ENCODE assay signal across 8 cellular contexts in genomic region chr10:27741173-27742091, GRCh38. TPM values are rescaled to one million over a fixed set of nuclear protein-coding genes. Genes with fewer than 3 reads are reported as not detected.
DNase-seq lines count a peak whose midpoint lies in the region; ATAC-seq and TF ChIP-seq lines count a peak whose summit lies in the region.

No MANE protein-coding gene starts in this region.

- H3K56ac ChIP-seq in H9 (ENCODE audit: insufficient read length, low read depth, low read length): no peak overlapping the region

- H3K23me2 ChIP-seq in H9 (ENCODE audit: insufficient read length, low read depth, low read length, poor library complexity, severe bottlenecking): peaks cover 50% of the 10 kb centered on the region

- H2BK120ac ChIP-seq in H9 (ENCODE audit: low read depth, low read length, poor library complexity, severe bottlenecking): no peak overlapping the region

- TF ChIP-seq CTCF in H9 (conservative IDR thresholded peaks at IDR 0.05) (no peak), foreskin keratinocyte (conservative IDR thresholded peaks at IDR 0.05) (no peak)

- no peak overlapping the region for H4K91ac ChIP-seq in H9 (ENCODE audit: insufficient read length, low read depth, low read length)

- H2AK5ac ChIP-seq in H9 (ENCODE audit: insufficient read length, low read length): no peak overlapping the region

- H4K5ac ChIP-seq in H9 (ENCODE audit: insufficient read length, low read depth, low read length): no peak overlapping the region

- peaks cover 17 to 28% of the 10 kb centered on the region in 2 experiments for H3K4me1 Mint-ChIP-seq in H9
- H3K4me1 Mint-ChIP-seq in activated naive CD8-positive, alpha-beta T cell (ENCODE audit: low read depth): peaks cover 23% of the 10 kb centered on the region

- H3T11ph ChIP-seq in H9 (ENCODE audit: low read length): no peak overlapping the region

- H2BK20ac ChIP-seq in H9 (ENCODE audit: low read depth, low read length, poor library complexity, severe bottlenecking): no peak overlapping the region

- no peak for ATAC-seq in foreskin keratinocyte

- H3K9me3 Mint-ChIP-seq in H9: peaks cover 0 to 7% of the 10 kb centered on the region in 2 experiments; a peak in 4 of 5 replicates
- H3K9me3 Mint-ChIP-seq in activated naive CD8-positive, alpha-beta T cell (ENCODE audit: low read depth): no peaks in the 10 kb centered on the region

- peaks cover 84% of the 10 kb centered on the region for H3K27me3 Mint-ChIP-seq in H9 (ENCODE audit: low read depth)
- H3K27me3 Mint-ChIP-seq in activated naive CD8-positive, alpha-beta T cell: peaks cover 28% of the 10 kb centered on the region

- H3K18ac ChIP-seq in H9 (ENCODE audit: insufficient read length, low read depth, low read length): no peak overlapping the region

- DNase-seq in H9 (peak; percentile 49), middle frontal gyrus (ENCODE audit: extremely low spot score, low spot score) (no peak), foreskin keratinocyte (no peak), NCI-H69 (lab: John Stamatoyannopoulos, UW) (no peak), amygdala (lab: John Stamatoyannopoulos, UW) (no peak)
- peak; percentile 23 for DNase-seq in stimulated activated CD4-positive, alpha-beta T cell treated with anti-CD3 and anti-CD28 coated beads, Interleukin-4, amount 100 ng/mL, for 1 hour

- H3K4ac ChIP-seq in H9 (ENCODE audit: low read depth, low read length): no peak overlapping the region

- H3K79me2 ChIP-seq in H9 (ENCODE audit: insufficient read depth, low read length): no peaks in the 10 kb centered on the region

- no peak overlapping the region; a peak in 1 of 7 replicates for H3K27ac Mint-ChIP-seq in H9
- H3K27ac Mint-ChIP-seq in activated naive CD8-positive, alpha-beta T cell: no peak overlapping the region

- H4K20me1 ChIP-seq in H9 (ENCODE audit: control insufficient read depth, insufficient read depth, insufficient read length): no peaks in the 10 kb centered on the region

- peaks cover 47% of the 10 kb centered on the region for H3K27me3 ChIP-seq in H9 (ENCODE audit: insufficient read depth, low read length)
- peaks cover 86% of the 10 kb centered on the region for H3K27me3 ChIP-seq in foreskin keratinocyte

- H3K23ac ChIP-seq in H9 (ENCODE audit: insufficient read length, low read depth, low read length): no peak overlapping the region

- H3K36me3 Mint-ChIP-seq in H9 (ENCODE audit: insufficient read depth in 1 of 3, low read depth in 3 of 3): peaks cover 0 to 2% (median 0%) of the 10 kb centered on the region in 3 experiments; a peak in 1 of 7 replicates
- no peaks in the 10 kb centered on the region for H3K36me3 Mint-ChIP-seq in activated naive CD8-positive, alpha-beta T cell

- H2BK5ac ChIP-seq in H9 (ENCODE audit: insufficient read length, low read length): no peak overlapping the region

- WGBS in H9 (ENCODE audit: extremely low coverage, insufficient read length, low lambda C conversion rate): no CpG with 5 or more reads among the region's 55 CpGs

- H4K8ac ChIP-seq in H9 (replicated peaks; ENCODE audit: insufficient read length, low read depth, low read length): no peak overlapping the region

- peak overlapping the region; percentile 60 to 90 for H3K4me3 Mint-ChIP-seq in H9
- H3K4me3 Mint-ChIP-seq in activated naive CD8-positive, alpha-beta T cell: peak overlapping the region; percentile 75

- H3K4me2 ChIP-seq in H9 (ENCODE audit: insufficient read depth, insufficient read length, low read length): peak overlapping the region; percentile 92

- H3K14ac ChIP-seq in H9 (ENCODE audit: insufficient read depth, low read length): no peak overlapping the region

- H3K9ac ChIP-seq in H9 (ENCODE audit: extremely low read depth, insufficient read length, low read length): no peak overlapping the region

- H2BK12ac ChIP-seq in H9 (ENCODE audit: insufficient read length, low read depth, low read length): no peak overlapping the region

- H3K27ac ChIP-seq in H9 (ENCODE audit: insufficient read length, low read depth, low read length): no peak overlapping the region
- H3K27ac ChIP-seq in foreskin keratinocyte: no peak overlapping the region

- H3K4me1 ChIP-seq in H9 (ENCODE audit: insufficient read depth, low read length) (no peaks in the 10 kb centered on the region), foreskin keratinocyte (no peaks in the 10 kb centered on the region)

- no peak overlapping the region for H2AFZ ChIP-seq in H9 (ENCODE audit: low read length)

- H3K9me3 ChIP-seq in H9 (ENCODE audit: control insufficient read depth, low read depth, low read length) (no peaks in the 10 kb centered on the region), iPS-18c (ENCODE audit: control insufficient read depth, insufficient read depth, low read length) (no peaks in the 10 kb centered on the region)

- H3K79me1 ChIP-seq in H9 (ENCODE audit: insufficient read depth, low read depth, low read length, poor library complexity, severe bottlenecking): no peaks in the 10 kb centered on the region

- H2BK15ac ChIP-seq in H9 (ENCODE audit: low read depth, low read length): no peak overlapping the region

- peak overlapping the region; percentile 69 for H3K4me3 ChIP-seq in iPS-18c (ENCODE audit: insufficient read depth, low read depth, low read length)

RNA-seq across cellular contexts. Expression of gene MKX, which starts 4.2 kb away (rescaled TPM):
- total RNA-seq in H9 (2021): 0.31 and 0.46 TPM in 2 replicates
- 0.11 TPM in 1 of 2 replicates, not detected in the other for total RNA-seq in foreskin keratinocyte
- 0.03 TPM in 1 of 2 replicates, not detected in the other for polyA plus RNA-seq in foreskin keratinocyte

Comparison
In these comparisons a context has a peak if more than half of its experiments do, and no peak if none do; other contexts are left out.
1. DNase-seq: peak in H9 (single experiment) and stimulated activated CD4-positive, alpha-beta T cell treated with anti-CD3 and anti-CD28 coated beads, Interleukin-4, amount 100 ng/mL, for 1 hour (single experiment); none in middle frontal gyrus (single experiment), foreskin keratinocyte (0 of 2), NCI-H69 (single experiment) and amygdala (0 of 56).